ENCODE assay signal across 18 cellular contexts in genomic region chr4:118738999-118739690, GRCh38. TPM values are rescaled to one million over a fixed set of nuclear protein-coding genes. Genes with fewer than 3 reads are reported as not detected.
A peak's percentile ranks its signal among the peaks of the same experiment; 100 is the strongest.
DNase-seq lines count a peak whose midpoint lies in the region; ATAC-seq, FAIRE-seq and TF ChIP-seq lines count a peak whose summit lies in the region.
"Had no signal": no experiment of that assay in that cellular context is flagged by ENCODE, and none has a peak within 500 bp of the region (broad histone marks: within the 10 kb centered on the region; RNA-seq: fewer than 3 reads in every experiment).

No MANE protein-coding gene starts in this region.

- no peaks in the 10 kb centered on the region; the same call in 1 of the 2 replicates for H3F3A ChIP-seq in GM23338 (replicated peaks; ENCODE audit: low read depth)

- peak overlapping the region; percentile 19 for H3K9ac ChIP-seq in adipocyte (ENCODE audit: low read length)
- H3K9ac ChIP-seq in stomach smooth muscle (ENCODE audit: low read length in 2 of 2), result peak overlapping the region in 1 of 2 donors; percentile 50

- H4K20me1 ChIP-seq in GM23338 (replicated peaks; ENCODE audit: insufficient read depth), result no peaks in the 10 kb centered on the region

- H3K27ac Mint-ChIP-seq in GM23338 (peak overlapping the region; percentile 21; the same call in 1 of the 2 replicates), chondrocyte (ENCODE audit: unreplicated experiment) (no peak overlapping the region)
- H3K27ac Mint-ChIP-seq: CD4-positive, alpha-beta memory T cell had no signal

- H3K4me1 Mint-ChIP-seq in GM23338 (peaks cover 3% of the 10 kb centered on the region; the same call in 2 of the 3 replicates), chondrocyte (ENCODE audit: low read depth) (peaks cover 42% of the 10 kb centered on the region)
- H3K4me1 Mint-ChIP-seq: CD4-positive, alpha-beta memory T cell had no signal

- H2AFZ ChIP-seq in GM23338, result no peak overlapping the region

- no peak overlapping the region for H3K4me3 ChIP-seq in GM23338
- H3K4me3 ChIP-seq in adipocyte (ENCODE audit: low read length), result no peak overlapping the region
- no peak overlapping the region for H3K4me3 ChIP-seq in stomach smooth muscle (ENCODE audit: low read length in 2 of 2)
- H3K4me3 ChIP-seq: Peyer's patch had no signal

- H3K9me2 ChIP-seq in GM23338 (ENCODE audit: insufficient read depth), result no peaks in the 10 kb centered on the region

- H3K27me3 Mint-ChIP-seq in GM23338 (ENCODE audit: insufficient read depth, low read depth, poor library complexity), result no peaks in the 10 kb centered on the region
- no peaks in the 10 kb centered on the region for H3K27me3 Mint-ChIP-seq in chondrocyte (ENCODE audit: low read depth)
- H3K27me3 Mint-ChIP-seq: CD4-positive, alpha-beta memory T cell had no signal

- H3K79me2 ChIP-seq in GM23338 (replicated peaks; ENCODE audit: insufficient read depth), result no peaks in the 10 kb centered on the region

- ATAC-seq in GM23338 (no peak), GM21423 (IDR thresholded peaks at IDR 0.05; ENCODE audit: unreplicated experiment) (no peak)

- H3K27me3 ChIP-seq in GM23338 (ENCODE audit: insufficient read depth) (no peaks in the 10 kb centered on the region), adipocyte (replicated peaks; ENCODE audit: control insufficient read depth, insufficient read depth, low read length) (no peaks in the 10 kb centered on the region), stomach smooth muscle (ENCODE audit: control insufficient read depth in 1 of 2, insufficient read depth in 2 of 2, low read length in 2 of 2) (no peaks in the 10 kb centered on the region)
- H3K27me3 ChIP-seq: BE2C, Peyer's patch had no signal

- DNase-seq in GM23338 (ENCODE audit: low spot score) (no peak), adipocyte (ENCODE audit: low read depth) (peak; percentile 51), NCI-H128 (lab: John Stamatoyannopoulos, UW; ENCODE audit: unreplicated experiment) (no peak), chondrocyte (ENCODE audit: low spot score) (no peak)
- DNase-seq: BE2C; CD4-positive, alpha-beta memory T cell; DND-41; GF-D8; NCI-H1105 treated with DMSO at 0.1 percent for 48 hours; NCI-H187 treated with DMSO at 0.1 percent for 48 hours; NCI-H446 treated with DMSO at 0.1 percent for 48 hours; NCI-H748 treated with DMSO at 0.1 percent for 48 hours; Peyer's patch; Right ventricle myocardium superior had no signal

- H3K36me3 ChIP-seq in GM23338 (ENCODE audit: insufficient read depth) (peaks cover 35% of the 10 kb centered on the region), adipocyte (ENCODE audit: control insufficient read depth, insufficient read depth, low read length, severe bottlenecking) (peaks cover 85% of the 10 kb centered on the region), stomach smooth muscle (ENCODE audit: control insufficient read depth in 2 of 2, insufficient read depth in 2 of 2, low read length in 2 of 2) (peaks cover 8 to 12% of the 10 kb centered on the region in 2 donors)

- H3K36me3 Mint-ChIP-seq in GM23338 (ENCODE audit: low read depth) (peaks cover 49% of the 10 kb centered on the region), chondrocyte (ENCODE audit: low read depth) (peaks cover 53% of the 10 kb centered on the region)

- peak; percentile 64 for FAIRE-seq in islet of Langerhans (lab: Jason Lieb, UNC)
- FAIRE-seq: H1 had no signal

- no peak overlapping the region for H3K4me2 ChIP-seq in GM23338

- H3K4me1 ChIP-seq in GM23338 (ENCODE audit: insufficient read depth) (0 out of 2 replicates have a peak, but pooled peaks cover 6% of the 10 kb centered on the region), adipocyte (ENCODE audit: control insufficient read depth, insufficient read depth, low read length) (peaks cover 22% of the 10 kb centered on the region), stomach smooth muscle (ENCODE audit: control insufficient read depth, insufficient read depth, low read length) (peaks cover 12% of the 10 kb centered on the region)
- H3K4me1 ChIP-seq: Peyer's patch had no signal

- H3K9me3 ChIP-seq in adipocyte (ENCODE audit: control insufficient read depth, low read length), result no peaks in the 10 kb centered on the region
- H3K9me3 ChIP-seq in stomach smooth muscle (ENCODE audit: control insufficient read depth in 2 of 2, low read length in 2 of 2), result no peaks in the 10 kb centered on the region
- H3K9me3 ChIP-seq: BE2C, Peyer's patch had no signal

- no peak for TF ChIP-seq CTCF in GM23338 (conservative IDR thresholded peaks at IDR 0.05; ENCODE audit: low read depth in 2 of 2)
- TF ChIP-seq CTCF in chondrocyte (IDR thresholded peaks at IDR 0.05), result no peak

- no peaks in the 10 kb centered on the region for H3K9me3 Mint-ChIP-seq in GM23338
- no peaks in the 10 kb centered on the region for H3K9me3 Mint-ChIP-seq in chondrocyte (ENCODE audit: low read depth)
- H3K9me3 Mint-ChIP-seq: CD4-positive, alpha-beta memory T cell had no signal

- no peak overlapping the region for H3K4me3 Mint-ChIP-seq in GM23338
- H3K4me3 Mint-ChIP-seq in chondrocyte (ENCODE audit: unreplicated experiment), result no peak overlapping the region
- H3K4me3 Mint-ChIP-seq: CD4-positive, alpha-beta memory T cell had no signal

- H3K27ac ChIP-seq in GM23338 (ENCODE audit: low read depth), result no peak overlapping the region
- peak overlapping the region; percentile 71 for H3K27ac ChIP-seq in stomach smooth muscle (ENCODE audit: low read length)

TF ChIP-seq in GM23338, 12 proteins besides CTCF, POLR2A, EP300 and RAD21:
- TF ChIP-seq ZNF331 (CRISPR knock-in tag; IDR thresholded peaks at IDR 0.05; ENCODE audit: low read depth), result no peak

RNA-seq across cellular contexts. Expression of gene METTL14, which starts 54.0 kb away (rescaled TPM):
- total RNA-seq in GM23338 (2014; rRNA removed; shearing (Covaris generic)), result 39.3 and 45.2 TPM in 2 replicates
- 48.7 and 56.8 TPM in 2 replicates for polyA plus RNA-seq in GM23338 (2016; fragmentation: Nextera tagmentation; extraction: Ambion mirVana)
- total RNA-seq in chondrocyte, result 29.3 to 43.5 TPM (median 32.1 TPM) in 3 replicates
